In the genomic region with DNA sequence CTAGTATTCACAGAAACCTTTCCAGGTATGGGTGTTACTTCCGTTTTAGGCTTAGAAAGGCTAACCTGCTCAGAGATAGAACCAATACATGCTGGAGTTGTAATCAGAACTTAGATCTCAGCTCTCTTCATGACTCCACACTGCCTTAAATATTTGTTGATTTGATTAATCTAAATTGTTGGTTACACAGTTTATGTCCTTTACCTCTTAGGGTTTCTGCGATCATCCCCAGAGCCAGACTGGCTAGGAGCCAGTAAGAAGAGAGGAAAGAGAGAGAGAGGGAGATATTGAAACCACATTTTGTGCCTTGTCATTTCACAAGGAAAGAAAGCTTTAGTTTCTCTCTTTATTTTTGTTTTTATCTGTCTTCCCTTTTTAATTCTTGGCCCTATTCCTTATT, we compare ENCODE assay signal across 21 cellular contexts. TPM values are rescaled to one million over a fixed set of nuclear protein-coding genes. Genes with fewer than 3 reads are reported as not detected.
DNase-seq lines count a peak whose midpoint lies in the region; ATAC-seq, FAIRE-seq and TF ChIP-seq lines count a peak whose summit lies in the region.
"Had no signal": no experiment of that assay in that cellular context is flagged by ENCODE, and none has a peak within 500 bp of the region (broad histone marks: within the 10 kb centered on the region; RNA-seq: fewer than 3 reads in every experiment).

No MANE protein-coding gene starts in this region.

- H3K4me3 ChIP-seq in coronary artery (no peak overlapping the region), endodermal cell (ENCODE audit: low read length) (no peak overlapping the region), hepatocyte (no peak overlapping the region), HepG2 (replicated peaks in 1 of 3; ENCODE audit: insufficient read depth in 1 of 3, low read depth in 2 of 3, low read length in 3 of 3) (no peak overlapping the region)
- H3K4me3 ChIP-seq: tibial artery had no signal

- POLR2A ChIA-PET in HepG2 (lab: Yijun Ruan, JAX), result no interaction called here

- H3K9me3 Mint-ChIP-seq in nephron (no peaks in the 10 kb centered on the region), endodermal cell (no peaks in the 10 kb centered on the region)

- no peak for TF ChIP-seq EP300 in HepG2 (IDR thresholded peaks at IDR 0.05; ENCODE audit: low read depth in 2 of 2, low read length in 2 of 2)
- no peak for TF ChIP-seq EP300 in HepG2 (CRISPR knock-in tag; IDR thresholded peaks at IDR 0.05; ENCODE audit: borderline replicate concordance)

- CTCF ChIA-PET in HepG2 (lab: Yijun Ruan, JAX; ENCODE audit: low intra/inter-chr PET ratio, low total read pairs), result no interaction called here

- H4K20me1 ChIP-seq in hepatocyte (ENCODE audit: insufficient read depth, poor library complexity, severe bottlenecking) (no peaks in the 10 kb centered on the region), HepG2 (ENCODE audit: insufficient read depth, low read length) (no peaks in the 10 kb centered on the region)

- H3K4me1 ChIP-seq in endodermal cell (ENCODE audit: control insufficient read depth, insufficient read depth, low read length) (no peaks in the 10 kb centered on the region), hepatocyte (ENCODE audit: insufficient read depth) (no peaks in the 10 kb centered on the region), HepG2 (ENCODE audit: insufficient read depth, low read length) (no peaks in the 10 kb centered on the region)

- TF ChIP-seq CTCF in coronary artery (IDR thresholded peaks at IDR 0.05) (no peak), nephron (IDR thresholded peaks at IDR 0.05; ENCODE audit: unreplicated experiment in 3 of 3) (no peak), endodermal cell (conservative IDR thresholded peaks at IDR 0.05) (no peak), hepatocyte (IDR thresholded peaks at IDR 0.05; ENCODE audit: poor library complexity) (no peak), HepG2 (CRISPR knock-in tag; IDR thresholded peaks at IDR 0.05) (no peak)

- H3K4me3 Mint-ChIP-seq in nephron, result no peak overlapping the region
- no peak overlapping the region for H3K4me3 Mint-ChIP-seq in endodermal cell
- H3K4me3 Mint-ChIP-seq: activated naive CD8-positive, alpha-beta T cell; activated T-cell treated with anti-CD3 and anti-CD28 coated beads, Interleukin-2, amount 50 U/mL, for 24 hours had no signal

- DNase-seq in EH (ENCODE audit: low read depth) (peak; percentile 37), RPMI7951 (ENCODE audit: low read depth) (peak; percentile 29), coronary artery (ENCODE audit: low spot score) (no peak), SIG-M5 (lab: John Stamatoyannopoulos, UW) (no peak), endodermal cell (no peak), hepatocyte (ENCODE audit: low spot score) (no peak), HepG2 (ENCODE audit: low spot score) (no peak)
- DNase-seq: activated CD4-positive, alpha-beta T cell treated with anti-CD3 and anti-CD28 coated beads, Interleukin-2, amount 50 U/mL, for 48 hours; activated T-cell treated with anti-CD3 and anti-CD28 coated beads, Interleukin-2, amount 50 U/mL, for 24 hours; Calu3; KBM-7; NCI-H1092; NCI-H2107; NCI-H69; PC-3; tibial artery had no signal

- FAIRE-seq in HepG2 (lab: Jason Lieb, UNC), result no peak
- FAIRE-seq: H54 had no signal

- H3K36me3 Mint-ChIP-seq in nephron (ENCODE audit: low read depth), result no peaks in the 10 kb centered on the region
- H3K36me3 Mint-ChIP-seq in endodermal cell (ENCODE audit: low read depth), result no peaks in the 10 kb centered on the region

- H3K4me1 Mint-ChIP-seq in nephron, result peaks cover 34% of the 10 kb centered on the region
- peaks cover 4% of the 10 kb centered on the region for H3K4me1 Mint-ChIP-seq in endodermal cell

- intact Hi-C loops in HepG2 (cut with micrococcal nuclease; ENCODE audit: unreplicated experiment), result no loop called here

- H3K9me3 ChIP-seq in endodermal cell (ENCODE audit: control insufficient read depth, low read length), result no peaks in the 10 kb centered on the region
- H3K9me3 ChIP-seq in hepatocyte (ENCODE audit: low read depth), result no peaks in the 10 kb centered on the region
- no peaks in the 10 kb centered on the region for H3K9me3 ChIP-seq in HepG2 (ENCODE audit: low read length)
- H3K9me3 ChIP-seq: tibial artery had no signal

- no peaks in the 10 kb centered on the region for H3K36me3 ChIP-seq in endodermal cell (ENCODE audit: control insufficient read depth, insufficient read depth, low read length)
- H3K36me3 ChIP-seq in hepatocyte (replicated peaks; ENCODE audit: insufficient read depth, low read depth), result no peaks in the 10 kb centered on the region
- H3K36me3 ChIP-seq in HepG2 (replicated peaks in 1 of 2; ENCODE audit: control insufficient read depth in 1 of 2, insufficient read depth in 2 of 2, low read length in 2 of 2), result no peaks in the 10 kb centered on the region
- H3K36me3 ChIP-seq: tibial artery had no signal

- no peaks in the 10 kb centered on the region for H3K9me2 ChIP-seq in hepatocyte (replicated peaks; ENCODE audit: insufficient read depth)

- H3K79me2 ChIP-seq in hepatocyte, result no peaks in the 10 kb centered on the region
- no peaks in the 10 kb centered on the region for H3K79me2 ChIP-seq in HepG2 (ENCODE audit: insufficient read depth, low read length)

- ATAC-seq in HepG2, result no peak
- ATAC-seq: PC-3 had no signal

- WGBS in endodermal cell (ENCODE audit: insufficient coverage in 1 of 2, insufficient read length in 1 of 2), 2 experiments, result 88 to 100% methylated on average over 2 of the region's 2 CpGs
- 68% methylated on average over 2 of the region's 2 CpGs for WGBS in hepatocyte (ENCODE audit: low lambda C conversion rate, missing lambda C conversion rate)
- 58% methylated on average over 2 of the region's 2 CpGs for WGBS in HepG2 (ENCODE audit: low lambda C conversion rate)

- H3K27ac Mint-ChIP-seq in nephron, result peak overlapping the region in 2 of 3 experiments; percentile 51 to 54
- H3K27ac Mint-ChIP-seq in endodermal cell, result no peak overlapping the region
- H3K27ac Mint-ChIP-seq: activated naive CD8-positive, alpha-beta T cell; activated T-cell treated with anti-CD3 and anti-CD28 coated beads, Interleukin-2, amount 50 U/mL, for 24 hours had no signal

- H3K27me3 ChIP-seq in endodermal cell (ENCODE audit: control insufficient read depth, insufficient read depth, low read length, poor library complexity, severe bottlenecking), result no peaks in the 10 kb centered on the region
- no peaks in the 10 kb centered on the region for H3K27me3 ChIP-seq in hepatocyte
- H3K27me3 ChIP-seq in HepG2 (ENCODE audit: control insufficient read depth in 1 of 2, insufficient read depth in 2 of 2, low read length in 2 of 2), result no peaks in the 10 kb centered on the region
- H3K27me3 ChIP-seq: tibial artery had no signal

- H3K27ac ChIP-seq in coronary artery (peak overlapping the region; percentile 39 to 69), endodermal cell (ENCODE audit: low read depth, low read length) (no peak overlapping the region), hepatocyte (no peak overlapping the region), HepG2 (ENCODE audit: extremely low read length, insufficient read depth, low read length) (no peak overlapping the region)

- BruUV-seq in HepG2 (replicated peaks; lab: Mats Ljungman, UMichigan), result no TSS peak

- in situ Hi-C loops in HepG2 (cut with HindIII; ENCODE audit: extremely low pct_ligation_motif_present, low pct_unique_long_range_greater_than_20kb), result no loop called here

- no peak for TF ChIP-seq RAD21 in HepG2 (CRISPR knock-in tag; IDR thresholded peaks at IDR 0.05)

- H3K4me2 ChIP-seq in hepatocyte (no peak overlapping the region), HepG2 (ENCODE audit: low read depth, low read length) (no peak overlapping the region)

- no peak for TF ChIP-seq POLR2A in HepG2 (IDR thresholded peaks at IDR 0.05; ENCODE audit: insufficient read depth in 1 of 2, low read depth in 2 of 2, low read length in 2 of 2)

- H2AFZ ChIP-seq in hepatocyte (no peak overlapping the region), HepG2 (ENCODE audit: low read length) (no peak overlapping the region)

- no peaks in the 10 kb centered on the region for H3K27me3 Mint-ChIP-seq in nephron (ENCODE audit: low read depth)
- no peaks in the 10 kb centered on the region for H3K27me3 Mint-ChIP-seq in endodermal cell (ENCODE audit: insufficient read depth)
- H3K27me3 Mint-ChIP-seq: activated naive CD8-positive, alpha-beta T cell; activated T-cell treated with anti-CD3 and anti-CD28 coated beads, Interleukin-2, amount 50 U/mL, for 24 hours had no signal

- H3K9ac ChIP-seq in endodermal cell (ENCODE audit: extremely low read depth, low read length, poor library complexity, severe bottlenecking) (no peak overlapping the region), HepG2 (ENCODE audit: insufficient read depth, low read depth, low read length) (no peak overlapping the region)

RNA-seq across cellular contexts. Expression of a gene that starts 16.8 kb away (rescaled TPM):
- total RNA-seq in RPMI7951 (2014; rRNA removed; shearing (Covaris generic)), result 5.9 and 7.9 TPM in 2 replicates
- total RNA-seq in endodermal cell (not detected), hepatocyte (115 and 117 TPM in 2 replicates), HepG2 (2016; rRNA removed; fragmentation: Illumina TruSeq; extraction: Trizol) (not detected in 2 replicates)
- 1.2 TPM for polyA plus RNA-seq in endodermal cell (2013, experiment 1 of 2)
- polyA plus RNA-seq in endodermal cell (2013, experiment 2 of 2), result not detected
- polyA plus RNA-seq in hepatocyte (561 and 646 TPM in 2 replicates), HepG2 (2011; rRNA removed) (not detected in 2 replicates)
- not detected in 2 replicates for total RNA-seq in HepG2 (2016; cell fraction: cytosol; rRNA removed; fragmentation: Illumina TruSeq; extraction: Trizol; ENCODE audit: low read depth)
- not detected in 2 replicates for total RNA-seq in HepG2 (2016; cell fraction: insoluble cytoplasmic fraction; rRNA removed; fragmentation: Illumina TruSeq; extraction: Trizol)
- not detected in 2 replicates for total RNA-seq in HepG2 (2016; cell fraction: membrane; rRNA removed; fragmentation: Illumina TruSeq; extraction: Trizol)
- total RNA-seq in HepG2 (2016; cell fraction: nucleus; rRNA removed; fragmentation: Illumina TruSeq; extraction: Trizol), result not detected in 2 replicates
- not detected in 2 replicates for polyA plus RNA-seq in HepG2 (2011; cell fraction: cytosol; rRNA removed)
- polyA plus RNA-seq in HepG2 (2011; cell fraction: nucleus; rRNA removed), result not detected in 2 replicates
- not detected in 2 replicates for polyA plus RNA-seq in HepG2 (2012)
- polyA plus RNA-seq in HepG2 (2016; cell fraction: cytosol; fragmentation: Illumina TruSeq; extraction: Trizol; ENCODE audit: low read depth), result not detected in 2 replicates
- polyA plus RNA-seq in HepG2 (2016; cell fraction: insoluble cytoplasmic fraction; fragmentation: Illumina TruSeq; extraction: Trizol; ENCODE audit: low read depth), result not detected in 2 replicates
- not detected in 2 replicates for polyA plus RNA-seq in HepG2 (2016; cell fraction: membrane; fragmentation: Illumina TruSeq; extraction: Trizol; ENCODE audit: low read depth)
- not detected in 2 replicates for polyA plus RNA-seq in HepG2 (2016; cell fraction: nucleus; fragmentation: Illumina TruSeq; extraction: Trizol; ENCODE audit: insufficient read depth, low read depth)
- polyA minus RNA-seq in HepG2 (2011; rRNA and poly(A)+ RNA removed; ENCODE audit: low replicate concordance), result not detected in 2 replicates
- polyA minus RNA-seq in HepG2 (2011; cell fraction: cytosol; rRNA and poly(A)+ RNA removed), result not detected in 2 replicates
- not detected in 2 replicates for polyA minus RNA-seq in HepG2 (2011; cell fraction: nucleus; rRNA and poly(A)+ RNA removed)
- total RNA-seq: Calu3, myocyte had no signal

RNA-seq across cellular contexts. Expression of a gene that starts 35.9 kb away (rescaled TPM):
- 0.10 TPM in 1 of 2 replicates, not detected in the other for total RNA-seq in RPMI7951 (2014; rRNA removed; shearing (Covaris generic))
- total RNA-seq in endodermal cell, result under 1 TPM; 0.15 to 0.22 TPM
- polyA plus RNA-seq in endodermal cell (2013, experiment 1 of 2), result 0.11 TPM
- not detected for polyA plus RNA-seq in endodermal cell (2013, experiment 2 of 2)
- 48.0 and 49.7 TPM in 2 replicates for total RNA-seq in hepatocyte
- 53.7 and 60.0 TPM in 2 replicates for polyA plus RNA-seq in hepatocyte
- total RNA-seq in HepG2 (2016; rRNA removed; fragmentation: Illumina TruSeq; extraction: Trizol), result 5.1 and 6.6 TPM in 2 replicates
- total RNA-seq in HepG2 (2016; cell fraction: cytosol; rRNA removed; fragmentation: Illumina TruSeq; extraction: Trizol; ENCODE audit: low read depth), result 1.5 and 2.2 TPM in 2 replicates
- total RNA-seq in HepG2 (2016; cell fraction: insoluble cytoplasmic fraction; rRNA removed; fragmentation: Illumina TruSeq; extraction: Trizol), result 4.6 and 8.4 TPM in 2 replicates
- 3.1 and 3.6 TPM in 2 replicates for total RNA-seq in HepG2 (2016; cell fraction: membrane; rRNA removed; fragmentation: Illumina TruSeq; extraction: Trizol)
- 7.5 and 8.3 TPM in 2 replicates for total RNA-seq in HepG2 (2016; cell fraction: nucleus; rRNA removed; fragmentation: Illumina TruSeq; extraction: Trizol)
- polyA plus RNA-seq in HepG2 (2011; rRNA removed), result 1.6 and 1.8 TPM in 2 replicates
- polyA plus RNA-seq in HepG2 (2011; cell fraction: cytosol; rRNA removed), result 1.2 and 1.8 TPM in 2 replicates
- polyA plus RNA-seq in HepG2 (2011; cell fraction: nucleus; rRNA removed), result 0.34 and 0.36 TPM in 2 replicates
- polyA plus RNA-seq in HepG2 (2012), result 0.33 and 0.59 TPM in 2 replicates
- 2.1 and 3.6 TPM in 2 replicates for polyA plus RNA-seq in HepG2 (2016; cell fraction: cytosol; fragmentation: Illumina TruSeq; extraction: Trizol; ENCODE audit: low read depth)
- 5.1 and 6.0 TPM in 2 replicates for polyA plus RNA-seq in HepG2 (2016; cell fraction: insoluble cytoplasmic fraction; fragmentation: Illumina TruSeq; extraction: Trizol; ENCODE audit: low read depth)
- polyA plus RNA-seq in HepG2 (2016; cell fraction: membrane; fragmentation: Illumina TruSeq; extraction: Trizol; ENCODE audit: low read depth), result 2.4 and 3.7 TPM in 2 replicates
- polyA plus RNA-seq in HepG2 (2016; cell fraction: nucleus; fragmentation: Illumina TruSeq; extraction: Trizol; ENCODE audit: insufficient read depth, low read depth), result 11.6 and 13.9 TPM in 2 replicates
- polyA minus RNA-seq in HepG2 (2011; rRNA and poly(A)+ RNA removed; ENCODE audit: low replicate concordance), result 0.92 TPM in 1 of 2 replicates, not detected in the other
- polyA minus RNA-seq in HepG2 (2011; cell fraction: cytosol; rRNA and poly(A)+ RNA removed), result 0.35 and 0.59 TPM in 2 replicates
- 0.52 and 0.87 TPM in 2 replicates for polyA minus RNA-seq in HepG2 (2011; cell fraction: nucleus; rRNA and poly(A)+ RNA removed)
- total RNA-seq: myocyte, osteoblast, PC-3 had no signal

RNA-seq across cellular contexts. Expression of a gene that starts 58.9 kb away (rescaled TPM):
- total RNA-seq in RPMI7951 (2014; rRNA removed; shearing (Covaris generic)), result 128 and 175 TPM in 2 replicates
- total RNA-seq in endodermal cell, result under 1 TPM; 0.66 to 0.95 TPM
- 3.0 TPM for polyA plus RNA-seq in endodermal cell (2013, experiment 1 of 2)
- 2.3 TPM for polyA plus RNA-seq in endodermal cell (2013, experiment 2 of 2)
- 13.3 and 20.4 TPM in 2 replicates for total RNA-seq in hepatocyte
- polyA plus RNA-seq in hepatocyte, result 14.2 and 24.5 TPM in 2 replicates
- 0.11 and 0.28 TPM in 2 replicates for total RNA-seq in HepG2 (2016; rRNA removed; fragmentation: Illumina TruSeq; extraction: Trizol)
- total RNA-seq in HepG2 (2016; cell fraction: cytosol; rRNA removed; fragmentation: Illumina TruSeq; extraction: Trizol; ENCODE audit: low read depth), result not detected in 2 replicates
- total RNA-seq in HepG2 (2016; cell fraction: insoluble cytoplasmic fraction; rRNA removed; fragmentation: Illumina TruSeq; extraction: Trizol), result 0.30 and 0.48 TPM in 2 replicates
- 0.17 TPM in 1 of 2 replicates, not detected in the other for total RNA-seq in HepG2 (2016; cell fraction: membrane; rRNA removed; fragmentation: Illumina TruSeq; extraction: Trizol)
- not detected in 2 replicates for total RNA-seq in HepG2 (2016; cell fraction: nucleus; rRNA removed; fragmentation: Illumina TruSeq; extraction: Trizol)
- polyA plus RNA-seq in HepG2 (2011; rRNA removed), result 0.87 and 0.88 TPM in 2 replicates
- 0.55 and 1.0 TPM in 2 replicates for polyA plus RNA-seq in HepG2 (2011; cell fraction: cytosol; rRNA removed)
- 0.52 and 0.53 TPM in 2 replicates for polyA plus RNA-seq in HepG2 (2011; cell fraction: nucleus; rRNA removed)
- polyA plus RNA-seq in HepG2 (2012), result 0.36 TPM in 1 of 2 replicates, not detected in the other
- polyA plus RNA-seq in HepG2 (2016; cell fraction: cytosol; fragmentation: Illumina TruSeq; extraction: Trizol; ENCODE audit: low read depth), result not detected in 2 replicates
- 0.28 and 0.43 TPM in 2 replicates for polyA plus RNA-seq in HepG2 (2016; cell fraction: insoluble cytoplasmic fraction; fragmentation: Illumina TruSeq; extraction: Trizol; ENCODE audit: low read depth)
- 0.27 and 0.32 TPM in 2 replicates for polyA plus RNA-seq in HepG2 (2016; cell fraction: membrane; fragmentation: Illumina TruSeq; extraction: Trizol; ENCODE audit: low read depth)
- polyA plus RNA-seq in HepG2 (2016; cell fraction: nucleus; fragmentation: Illumina TruSeq; extraction: Trizol; ENCODE audit: insufficient read depth, low read depth), result 0.47 TPM in 1 of 2 replicates, not detected in the other
- polyA minus RNA-seq in HepG2 (2011; rRNA and poly(A)+ RNA removed; ENCODE audit: low replicate concordance), result 4.0 and 4.8 TPM in 2 replicates
- polyA minus RNA-seq in HepG2 (2011; cell fraction: cytosol; rRNA and poly(A)+ RNA removed), result not detected in 2 replicates
- 0.62 TPM in 1 of 2 replicates, not detected in the other for polyA minus RNA-seq in HepG2 (2011; cell fraction: nucleus; rRNA and poly(A)+ RNA removed)
- total RNA-seq: myocyte had no signal

RNA-seq across cellular contexts. Expression of a gene that starts 59.1 kb away (rescaled TPM):
- not detected in 2 replicates for total RNA-seq in RPMI7951 (2014; rRNA removed; shearing (Covaris generic))
- total RNA-seq in endodermal cell (not detected), hepatocyte (4.9 and 6.3 TPM in 2 replicates), HepG2 (2016; rRNA removed; fragmentation: Illumina TruSeq; extraction: Trizol) (12.0 and 20.3 TPM in 2 replicates)
- 1.1 TPM for polyA plus RNA-seq in endodermal cell (2013, experiment 1 of 2)
- 0.87 TPM for polyA plus RNA-seq in endodermal cell (2013, experiment 2 of 2)
- polyA plus RNA-seq in hepatocyte (5.1 and 7.3 TPM in 2 replicates), HepG2 (2011; rRNA removed) (15.9 and 17.6 TPM in 2 replicates)
- 2.1 and 3.7 TPM in 2 replicates for total RNA-seq in HepG2 (2016; cell fraction: cytosol; rRNA removed; fragmentation: Illumina TruSeq; extraction: Trizol; ENCODE audit: low read depth)
- 14.3 and 18.9 TPM in 2 replicates for total RNA-seq in HepG2 (2016; cell fraction: insoluble cytoplasmic fraction; rRNA removed; fragmentation: Illumina TruSeq; extraction: Trizol)
- 6.7 and 6.9 TPM in 2 replicates for total RNA-seq in HepG2 (2016; cell fraction: membrane; rRNA removed; fragmentation: Illumina TruSeq; extraction: Trizol)
- total RNA-seq in HepG2 (2016; cell fraction: nucleus; rRNA removed; fragmentation: Illumina TruSeq; extraction: Trizol), result 20.5 and 23.4 TPM in 2 replicates
- 14.2 and 16.4 TPM in 2 replicates for polyA plus RNA-seq in HepG2 (2011; cell fraction: cytosol; rRNA removed)
- polyA plus RNA-seq in HepG2 (2011; cell fraction: nucleus; rRNA removed), result 8.0 and 8.2 TPM in 2 replicates
- 5.3 and 10.8 TPM in 2 replicates for polyA plus RNA-seq in HepG2 (2012)
- polyA plus RNA-seq in HepG2 (2016; cell fraction: cytosol; fragmentation: Illumina TruSeq; extraction: Trizol; ENCODE audit: low read depth), result 0.87 and 1.2 TPM in 2 replicates
- 8.3 and 8.9 TPM in 2 replicates for polyA plus RNA-seq in HepG2 (2016; cell fraction: insoluble cytoplasmic fraction; fragmentation: Illumina TruSeq; extraction: Trizol; ENCODE audit: low read depth)
- 2.2 and 2.3 TPM in 2 replicates for polyA plus RNA-seq in HepG2 (2016; cell fraction: membrane; fragmentation: Illumina TruSeq; extraction: Trizol; ENCODE audit: low read depth)
- polyA plus RNA-seq in HepG2 (2016; cell fraction: nucleus; fragmentation: Illumina TruSeq; extraction: Trizol; ENCODE audit: insufficient read depth, low read depth), result 13.4 and 17.8 TPM in 2 replicates
- polyA minus RNA-seq in HepG2 (2011; rRNA and poly(A)+ RNA removed; ENCODE audit: low replicate concordance), result 29.3 TPM in 1 of 2 replicates, not detected in the other
- polyA minus RNA-seq in HepG2 (2011; cell fraction: cytosol; rRNA and poly(A)+ RNA removed), result 9.1 and 10.9 TPM in 2 replicates
- polyA minus RNA-seq in HepG2 (2011; cell fraction: nucleus; rRNA and poly(A)+ RNA removed), result 35.9 and 36.7 TPM in 2 replicates
- total RNA-seq: Calu3, myocyte, osteoblast, PC-3 had no signal

Comparison
In these comparisons a context has a peak if more than half of its experiments do, and no peak if none do; other contexts are left out.
1. DNase-seq: peak in EH (single experiment) and RPMI7951 (single experiment); none in coronary artery (single experiment), SIG-M5 (single experiment), endodermal cell (single experiment), hepatocyte (single experiment) and HepG2 (single experiment).
2. H3K27ac ChIP-seq: peak in coronary artery (2 of 2); none in endodermal cell (single experiment), hepatocyte (single experiment) and HepG2 (single experiment).
3. RNA of a gene that starts 16.8 kb away (total RNA-seq): 115 to 117 TPM in hepatocyte; 5.9 to 7.9 TPM in RPMI7951, not detected in endodermal cell and not detected in HepG2; every median in the first group is over 10 times any median in the second.